Comparison of ENCODE assay signal across 12 cellular contexts in genomic region chr15:71296032-71296686, GRCh38.
DNase-seq lines count a peak whose midpoint lies in the region; ATAC-seq and TF ChIP-seq lines count a peak whose summit lies in the region.
"Had no signal": no experiment of that assay in that cellular context is flagged by ENCODE, and none has a peak within 500 bp of the region (broad histone marks: within the 10 kb centered on the region; RNA-seq: fewer than 3 reads in every experiment).

No MANE protein-coding gene starts in this region.

- no peak overlapping the region for H3K4me3 Mint-ChIP-seq in natural killer cell

- no peak for TF ChIP-seq CTCF in natural killer cell (IDR thresholded peaks at IDR 0.05)

- H3K27me3 Mint-ChIP-seq in natural killer cell (ENCODE audit: low read depth in 2 of 2), result peaks cover 0 to 20% of the 10 kb centered on the region in 2 donors

- no peak overlapping the region for H3K27ac Mint-ChIP-seq in natural killer cell

- DNase-seq in H4 (ENCODE audit: low spot score) (peak; percentile 42), SW480 (ENCODE audit: low spot score) (peak; percentile 40), fibroblast of peridontal ligament (ENCODE audit: extremely low read depth) (peak; percentile 89), sciatic nerve (ENCODE audit: low spot score) (no peak), natural killer cell (no peak)
- no peak for DNase-seq in activated CD4-positive, alpha-beta T cell treated with anti-CD3 and anti-CD28 coated beads, Interleukin-2, amount 50 U/mL, for 4 hours
- no peak for DNase-seq in activated CD4-positive, CD25-positive, alpha-beta regulatory T cell treated with anti-CD3 and anti-CD28 coated beads, Interleukin-2, amount 50 U/mL, for 72 hours
- DNase-seq: activated CD4-positive, alpha-beta T cell treated with anti-CD3 and anti-CD28 coated beads, Interleukin-2, amount 50 U/mL, for 1 hour; SHP77; substantia nigra had no signal

- ATAC-seq in sciatic nerve (peak; percentile 11), natural killer cell (no peak), HG02852 (IDR thresholded peaks at IDR 0.05; ENCODE audit: unreplicated experiment) (no peak)
- ATAC-seq: K562 had no signal

- intact Hi-C loops in sciatic nerve (cut with DNase I), result no loop called here
- intact Hi-C loops in natural killer cell (cut with micrococcal nuclease), result no loop called here

- no peaks in the 10 kb centered on the region for H3K36me3 Mint-ChIP-seq in natural killer cell

- peaks cover 14 to 24% of the 10 kb centered on the region in 2 donors for H3K4me1 Mint-ChIP-seq in natural killer cell

- H3K9me3 Mint-ChIP-seq in natural killer cell, result no peaks in the 10 kb centered on the region

Comparison
In these comparisons a context has a peak if more than half of its experiments do, and no peak if none do; other contexts are left out.
1. DNase-seq: peak in H4 (single experiment), SW480 (single experiment) and fibroblast of peridontal ligament (single experiment); none in sciatic nerve (single experiment), activated CD4-positive, alpha-beta T cell treated with anti-CD3 and anti-CD28 coated beads, Interleukin-2, amount 50 U/mL, for 4 hours (0 of 2), natural killer cell (single experiment) and activated CD4-positive, CD25-positive, alpha-beta regulatory T cell treated with anti-CD3 and anti-CD28 coated beads, Interleukin-2, amount 50 U/mL, for 72 hours (single experiment).